In genomic region chr22:37511368-37512104, GRCh38 we compare ENCODE assay signal across 14 cellular contexts. TPM values are rescaled to one million over a fixed set of nuclear protein-coding genes. Genes with fewer than 3 reads are reported as not detected.
A peak's percentile ranks its signal among the peaks of the same experiment; 100 is the strongest.
DNase-seq lines count a peak whose midpoint lies in the region; ATAC-seq and TF ChIP-seq lines count a peak whose summit lies in the region.
"Had no signal": no experiment of that assay in that cellular context is flagged by ENCODE, and none has a peak within 500 bp of the region (broad histone marks: within the 10 kb centered on the region; RNA-seq: fewer than 3 reads in every experiment).

No MANE protein-coding gene starts in this region.

- H3K27me3 ChIP-seq in esophagus squamous epithelium = peaks cover 0 to 13% (median 0%) of the 10 kb centered on the region in 4 donors
- no peaks in the 10 kb centered on the region for H3K27me3 ChIP-seq in CD4-positive, alpha-beta T cell (ENCODE audit: control insufficient read depth, insufficient read depth, low read length)

- H3K4me3 Mint-ChIP-seq in natural killer cell treated with Interleukin-12 subunit alpha and Interleukin-12 subunit beta and Interleukin-15 and Interleukin-18, amount 100 ng/mL, for 72 hours = no peak overlapping the region
- H3K4me3 Mint-ChIP-seq in natural killer cell = no peak overlapping the region
- H3K4me3 Mint-ChIP-seq in neural crest cell = peak overlapping the region; percentile 24
- no peak overlapping the region for H3K4me3 Mint-ChIP-seq in CD4-positive, alpha-beta T cell
- no peak overlapping the region for H3K4me3 Mint-ChIP-seq in naive thymus-derived CD8-positive, alpha-beta T cell

- no peaks in the 10 kb centered on the region for H3K9me3 Mint-ChIP-seq in natural killer cell treated with Interleukin-12 subunit alpha and Interleukin-12 subunit beta and Interleukin-15 and Interleukin-18, amount 100 ng/mL, for 72 hours
- H3K9me3 Mint-ChIP-seq in natural killer cell = no peaks in the 10 kb centered on the region
- H3K9me3 Mint-ChIP-seq in neural crest cell = no peaks in the 10 kb centered on the region
- H3K9me3 Mint-ChIP-seq in CD4-positive, alpha-beta T cell = no peaks in the 10 kb centered on the region
- no peaks in the 10 kb centered on the region for H3K9me3 Mint-ChIP-seq in naive thymus-derived CD8-positive, alpha-beta T cell

- intact Hi-C loops in natural killer cell (cut with micrococcal nuclease) (no loop called here), esophagus squamous epithelium (cut with DNase I) (no loop called here)
- intact Hi-C loops in CD4-positive, alpha-beta T cell (cut with DNase I, micrococcal nuclease) = no loop called here

- peak overlapping the region in 3 of 4 donors; percentile 34 to 61 (median 53) for H3K27ac ChIP-seq in esophagus squamous epithelium
- H3K27ac ChIP-seq in CD4-positive, alpha-beta T cell (ENCODE audit: low read depth, low read length) = no peak overlapping the region

- CTCF ChIA-PET in CD4-positive, alpha-beta T cell (lab: Charles Lee) = no interaction called here

- TF ChIP-seq CTCF in natural killer cell (IDR thresholded peaks at IDR 0.05) (no peak), esophagus squamous epithelium (IDR thresholded peaks at IDR 0.05) (no peak), neural crest cell (conservative IDR thresholded peaks at IDR 0.05) (no peak)
- no peak for TF ChIP-seq CTCF in CD4-positive, alpha-beta T cell (IDR thresholded peaks at IDR 0.05)

- H3K27me3 Mint-ChIP-seq in natural killer cell treated with Interleukin-12 subunit alpha and Interleukin-12 subunit beta and Interleukin-15 and Interleukin-18, amount 100 ng/mL, for 72 hours = no peaks in the 10 kb centered on the region
- H3K27me3 Mint-ChIP-seq in natural killer cell (ENCODE audit: low read depth in 2 of 2) = peaks cover 6 to 7% of the 10 kb centered on the region in 2 donors
- peaks cover 7% of the 10 kb centered on the region for H3K27me3 Mint-ChIP-seq in neural crest cell (ENCODE audit: low read depth)
- no peaks in the 10 kb centered on the region for H3K27me3 Mint-ChIP-seq in CD4-positive, alpha-beta T cell
- H3K27me3 Mint-ChIP-seq in naive thymus-derived CD8-positive, alpha-beta T cell = no peaks in the 10 kb centered on the region

- H3K27ac Mint-ChIP-seq in natural killer cell treated with Interleukin-12 subunit alpha and Interleukin-12 subunit beta and Interleukin-15 and Interleukin-18, amount 100 ng/mL, for 72 hours = no peak overlapping the region
- H3K27ac Mint-ChIP-seq in natural killer cell (no peak overlapping the region), neural crest cell (ENCODE audit: unreplicated experiment) (peak overlapping the region; percentile 45)
- no peak overlapping the region for H3K27ac Mint-ChIP-seq in CD4-positive, alpha-beta T cell
- no peak overlapping the region for H3K27ac Mint-ChIP-seq in naive thymus-derived CD8-positive, alpha-beta T cell

- 67 to 84% methylated on average over 5 of the region's 6 CpGs for WGBS in esophagus squamous epithelium, 2 donors

- no peaks in the 10 kb centered on the region for H3K9me3 ChIP-seq in esophagus squamous epithelium
- H3K9me3 ChIP-seq in CD4-positive, alpha-beta T cell (ENCODE audit: control insufficient read depth, low read length) = no peaks in the 10 kb centered on the region

- POLR2A ChIA-PET in CD4-positive, alpha-beta T cell (lab: Charles Lee) = no interaction called here
- POLR2A ChIA-PET in naive thymus-derived CD8-positive, alpha-beta T cell (lab: Charles Lee) = interaction anchor here (0.5 to 0.6 kb wide), 2 partner anchors 24 to 76 kb away, joined by 3 to 4 read pairs; no protein-coding TSS in a partner anchor

- peaks cover 0 to 33% (median 0%) of the 10 kb centered on the region in 3 donors for H3K36me3 ChIP-seq in esophagus squamous epithelium

- no peaks in the 10 kb centered on the region for H3K4me1 Mint-ChIP-seq in natural killer cell treated with Interleukin-12 subunit alpha and Interleukin-12 subunit beta and Interleukin-15 and Interleukin-18, amount 100 ng/mL, for 72 hours (ENCODE audit: low read depth in 2 of 2)
- no peaks in the 10 kb centered on the region for H3K4me1 Mint-ChIP-seq in natural killer cell
- peaks cover 43% of the 10 kb centered on the region for H3K4me1 Mint-ChIP-seq in neural crest cell
- H3K4me1 Mint-ChIP-seq in CD4-positive, alpha-beta T cell (ENCODE audit: low read depth) = no peaks in the 10 kb centered on the region
- no peaks in the 10 kb centered on the region for H3K4me1 Mint-ChIP-seq in naive thymus-derived CD8-positive, alpha-beta T cell

- DNase-seq in natural killer cell treated with Interleukin-12 subunit alpha and Interleukin-12 subunit beta and Interleukin-15 and Interleukin-18, amount 100 ng/mL, for 72 hours (ENCODE audit: low spot score) = peak; percentile 16
- DNase-seq in natural killer cell (no peak), esophagus squamous epithelium (lab: John Stamatoyannopoulos, UW) (no peak), neural crest cell (ENCODE audit: low read depth, low spot score) (no peak), HPDE6-E6E7 (ENCODE audit: extremely low spot score) (no peak)
- DNase-seq in CD4-positive, alpha-beta T cell = no peak
- DNase-seq in naive thymus-derived CD8-positive, alpha-beta T cell = no peak
- DNase-seq: activated gamma-delta T cell treated with Interleukin-2 at 50 U/mL for 16 hours; head of caudate nucleus; NCI-H2107; NCI-H82; SIG-M5; stimulated activated CD4-positive, alpha-beta T cell treated with anti-CD3 and anti-CD28 coated beads, Interleukin-12 subunit alpha, Interleukin-12 subunit beta, amount 100 ng/mL, for 4 hours had no signal

- peaks cover 29 to 64% (median 29%) of the 10 kb centered on the region in 3 donors for H3K4me1 ChIP-seq in esophagus squamous epithelium

- no peak for TF ChIP-seq POLR2A in esophagus squamous epithelium (IDR thresholded peaks at IDR 0.05)

- no peaks in the 10 kb centered on the region for H3K36me3 Mint-ChIP-seq in natural killer cell treated with Interleukin-12 subunit alpha and Interleukin-12 subunit beta and Interleukin-15 and Interleukin-18, amount 100 ng/mL, for 72 hours
- H3K36me3 Mint-ChIP-seq in natural killer cell (peaks cover 6% of the 10 kb centered on the region), neural crest cell (ENCODE audit: low read depth) (no peaks in the 10 kb centered on the region)
- no peaks in the 10 kb centered on the region for H3K36me3 Mint-ChIP-seq in CD4-positive, alpha-beta T cell (ENCODE audit: low read depth)
- H3K36me3 Mint-ChIP-seq in naive thymus-derived CD8-positive, alpha-beta T cell = no peaks in the 10 kb centered on the region

- no peak overlapping the region for H3K4me3 ChIP-seq in esophagus squamous epithelium

- no peak for ATAC-seq in natural killer cell treated with Interleukin-12 subunit alpha and Interleukin-12 subunit beta and Interleukin-15 and Interleukin-18, amount 100 ng/mL, for 72 hours
- no peak for ATAC-seq in natural killer cell
- ATAC-seq in CD4-positive, alpha-beta T cell (ENCODE audit: poor library complexity) = no peak
- no peak for ATAC-seq in naive thymus-derived CD8-positive, alpha-beta T cell
- ATAC-seq in HG03521 (IDR thresholded peaks at IDR 0.05; ENCODE audit: unreplicated experiment) = no peak

RNA-seq across cellular contexts. Expression of gene CARD10, which starts 7.7 kb away (rescaled TPM):
- total RNA-seq in natural killer cell treated with Interleukin-12 subunit alpha and Interleukin-12 subunit beta and Interleukin-15 and Interleukin-18, amount 100 ng/mL, for 72 hours = under 1 TPM; 0.38 to 0.53 TPM
- total RNA-seq in natural killer cell (under 1 TPM; 0.09 to 0.16 (median 0.10) TPM), esophagus squamous epithelium (10 to 100 TPM; 11.6 to 24.1 (median 20.9) TPM), neural crest cell (7.0 and 7.3 TPM in 2 replicates)
- under 1 TPM; 0.20 to 0.63 TPM for total RNA-seq in CD4-positive, alpha-beta T cell
- 1 to 10 TPM; 1.2 to 1.4 TPM for total RNA-seq in naive thymus-derived CD8-positive, alpha-beta T cell
- polyA plus RNA-seq in naive thymus-derived CD8-positive, alpha-beta T cell = under 1 TPM in 1 of 3 donors, not detected in 2; 0.22 TPM

RNA-seq across cellular contexts. Expression of gene MFNG, which starts 25.4 kb away (rescaled TPM):
- total RNA-seq in natural killer cell treated with Interleukin-12 subunit alpha and Interleukin-12 subunit beta and Interleukin-15 and Interleukin-18, amount 100 ng/mL, for 72 hours = 100 to 1,000 TPM; 135 to 338 TPM
- total RNA-seq in natural killer cell (100 to 1,000 TPM in 2 of 3 donors, 10 to 100 TPM in 1; 75.3 to 111 (median 110) TPM), esophagus squamous epithelium (10 to 100 TPM in 1 of 4 donors, 1 to 10 TPM in 3; 3.8 to 10.3 (median 7.9) TPM), neural crest cell (3.2 and 4.7 TPM in 2 replicates)
- total RNA-seq in CD4-positive, alpha-beta T cell = 10 to 100 TPM; 85.1 to 89.9 TPM
- 100 to 1,000 TPM; 233 to 235 TPM for total RNA-seq in naive thymus-derived CD8-positive, alpha-beta T cell
- 100 to 1,000 TPM; 290 to 401 (median 329) TPM for polyA plus RNA-seq in naive thymus-derived CD8-positive, alpha-beta T cell

RNA-seq across cellular contexts. Expression of gene CDC42EP1, which starts 48.7 kb away (rescaled TPM):
- 1 to 10 TPM; 1.9 to 3.5 TPM for total RNA-seq in natural killer cell treated with Interleukin-12 subunit alpha and Interleukin-12 subunit beta and Interleukin-15 and Interleukin-18, amount 100 ng/mL, for 72 hours
- total RNA-seq in natural killer cell (under 1 TPM in 2 of 3 donors, not detected in 1; 0.27 to 0.78 TPM), esophagus squamous epithelium (10 to 100 TPM; 40.6 to 89.4 (median 53.8) TPM), neural crest cell (22.6 and 26.1 TPM in 2 replicates)
- not detected for total RNA-seq in CD4-positive, alpha-beta T cell
- total RNA-seq in naive thymus-derived CD8-positive, alpha-beta T cell = not detected
- not detected for polyA plus RNA-seq in naive thymus-derived CD8-positive, alpha-beta T cell

Comparison
In these comparisons a context has a peak if more than half of its experiments do, and no peak if none do; other contexts are left out.
1. RNA of gene MFNG, which starts 25.4 kb away (total RNA-seq): 135 to 338 TPM in natural killer cell treated with Interleukin-12 subunit alpha and Interleukin-12 subunit beta and Interleukin-15 and Interleukin-18, amount 100 ng/mL, for 72 hours, 233 to 235 TPM in naive thymus-derived CD8-positive, alpha-beta T cell, 75.3 to 111 TPM in natural killer cell and 85.1 to 89.9 TPM in CD4-positive, alpha-beta T cell; 3.8 to 10.3 TPM in esophagus squamous epithelium and 3.2 to 4.7 TPM in neural crest cell; every median in the first group is over 4 times any median in the second.